In genomic region chr17:79919862-79920720, GRCh38 we compare ENCODE assay signal across 19 cellular contexts.
A peak's percentile ranks its signal among the peaks of the same experiment; 100 is the strongest.
DNase-seq lines count a peak whose midpoint lies in the region; ATAC-seq and TF ChIP-seq lines count a peak whose summit lies in the region.
"Had no signal": no experiment of that assay in that cellular context is flagged by ENCODE, and none has a peak within 500 bp of the region (broad histone marks: within the 10 kb centered on the region; RNA-seq: fewer than 3 reads in every experiment).

No MANE protein-coding gene starts in this region.

- no peak overlapping the region for H3K27ac ChIP-seq in PC-3 (ENCODE audit: low read length)
- H3K27ac ChIP-seq in duodenal mucosa (ENCODE audit: low read depth, low read length), result peak overlapping the region; percentile 7
- H3K27ac ChIP-seq: SJSA1, vagina had no signal

- no peak overlapping the region for H2AFZ ChIP-seq in PC-3 (ENCODE audit: low read length)

- H3K4me2 ChIP-seq in PC-3 (ENCODE audit: low read length) (peak overlapping the region; percentile 60; the same call in 1 of the 2 replicates), skeletal muscle satellite cell (ENCODE audit: low read length) (peak overlapping the region; percentile 65)

- BruUV-seq in Calu3 (replicated peaks; lab: Mats Ljungman, UMichigan) (no TSS peak), PC-3 (replicated peaks; lab: Mats Ljungman, UMichigan) (no TSS peak)

- ATAC-seq in PC-3, result no peak
- ATAC-seq in GM18873 (IDR thresholded peaks at IDR 0.05; ENCODE audit: low FRiP score, unreplicated experiment), result no peak
- no peak for ATAC-seq in stimulated activated naive B cell treated with anti-CD40 and anti-IgM and Interleukin-4, amounts not matched to agents 10 μg/mL and 1 μg/mL and 100 μg/mL, for 72 hours (replicated peaks)
- ATAC-seq: K562 had no signal

- peak overlapping the region; percentile 81 for H3K4me3 Mint-ChIP-seq in Calu3 (ENCODE audit: low read depth, unreplicated experiment)
- no peak overlapping the region for H3K4me3 Mint-ChIP-seq in stimulated activated naive B cell treated with anti-CD40 and anti-IgM and Interleukin-4, amounts not matched to agents 10 μg/mL and 1 μg/mL and 100 μg/mL, for 72 hours
- H3K4me3 Mint-ChIP-seq: activated CD4-positive, alpha-beta T cell treated with anti-CD3 and anti-CD28 coated beads, Interleukin-2, amount 10 ng/mL, durations not matched to agents 24 days and 14 days; activated CD8-positive, alpha-beta memory T cell treated with anti-CD3 and anti-CD28 coated beads, Interleukin-2, amount 10 ng/mL, durations not matched to agents 7 days and 5 days; activated naive CD8-positive, alpha-beta T cell treated with anti-CD3 and anti-CD28 coated beads for 36 hours; activated T-helper 1 cell treated with anti-CD3 and anti-CD28 coated beads, Interleukin-12 subunit alpha, Interleukin-12 subunit beta, Interleukin-2, Interleukin-4 antibody, amounts not matched to agents 30 ng/mL and 10 ng/mL and 1 ng/mL, durations not matched to agents 14 hours and 24 hours and 36 hours; CD4-positive, alpha-beta memory T cell; H9 had no signal

- H3K4me3 ChIP-seq in PC-3 (ENCODE audit: low read length) (no peak overlapping the region), duodenal mucosa (ENCODE audit: low read depth in 1 of 2, low read length in 2 of 2) (peak overlapping the region; percentile 66 to 72), skeletal muscle satellite cell (ENCODE audit: low read length) (no peak overlapping the region)
- H3K4me3 ChIP-seq: K562, SJSA1 had no signal

- H3K36me3 ChIP-seq in PC-3 (ENCODE audit: low read depth, low read length) (no peaks in the 10 kb centered on the region), duodenal mucosa (ENCODE audit: control insufficient read depth in 1 of 2, insufficient read depth in 2 of 2, low read length in 2 of 2) (no peaks in the 10 kb centered on the region), skeletal muscle satellite cell (ENCODE audit: insufficient read depth, low read length) (no peaks in the 10 kb centered on the region)
- H3K36me3 ChIP-seq: SJSA1, vagina had no signal

- DNase-seq in Calu3 (no peak), PC-3 (no peak), Kasumi-1 (lab: John Stamatoyannopoulos, UW) (no peak)
- no peak for DNase-seq in stimulated activated naive B cell treated with anti-CD40 and anti-IgM and Interleukin-4, amounts not matched to agents 10 μg/mL and 1 μg/mL and 100 μg/mL, for 72 hours
- DNase-seq: activated CD4-positive, alpha-beta T cell treated with anti-CD3 and anti-CD28 coated beads, Interleukin-2, amount 10 ng/mL, durations not matched to agents 24 days and 14 days; activated CD8-positive, alpha-beta memory T cell treated with anti-CD3 and anti-CD28 coated beads, Interleukin-2, amount 10 ng/mL, durations not matched to agents 7 days and 5 days; activated naive CD8-positive, alpha-beta T cell treated with anti-CD3 and anti-CD28 coated beads for 36 hours; CD4-positive, alpha-beta memory T cell; cerebellar nuclear complex; H9; islet precursor cell; NCI-H345 had no signal

- no peaks in the 10 kb centered on the region for H3F3A ChIP-seq in PC-3 (ENCODE audit: low read length, unreplicated experiment)

- H3K27me3 Mint-ChIP-seq in Calu3 (ENCODE audit: unreplicated experiment), result no peaks in the 10 kb centered on the region
- peaks cover 32 to 45% of the 10 kb centered on the region in 2 donors for H3K27me3 Mint-ChIP-seq in stimulated activated naive B cell treated with anti-CD40 and anti-IgM and Interleukin-4, amounts not matched to agents 10 μg/mL and 1 μg/mL and 100 μg/mL, for 72 hours
- H3K27me3 Mint-ChIP-seq: activated CD4-positive, alpha-beta T cell treated with anti-CD3 and anti-CD28 coated beads, Interleukin-2, amount 10 ng/mL, durations not matched to agents 24 days and 14 days had no signal

- H3K27me3 ChIP-seq in PC-3 (ENCODE audit: low read length) (no peaks in the 10 kb centered on the region), duodenal mucosa (ENCODE audit: control insufficient read depth in 1 of 2, insufficient read depth in 2 of 2, low read length in 2 of 2) (no peaks in the 10 kb centered on the region), skeletal muscle satellite cell (ENCODE audit: control insufficient read depth, insufficient read depth, low read length) (peaks cover 57% of the 10 kb centered on the region)
- H3K27me3 ChIP-seq: SJSA1, vagina had no signal

- POLR2A ChIA-PET in PC-3 (lab: Charles Lee; ENCODE audit: unreplicated experiment), result interaction anchor here (0.5 kb wide), 1 partner anchor 43 kb away, joined by 3 read pairs; no protein-coding TSS in a partner anchor

- H3K9me3 Mint-ChIP-seq in Calu3 (ENCODE audit: low read depth, unreplicated experiment), result no peaks in the 10 kb centered on the region
- H3K9me3 Mint-ChIP-seq in stimulated activated naive B cell treated with anti-CD40 and anti-IgM and Interleukin-4, amounts not matched to agents 10 μg/mL and 1 μg/mL and 100 μg/mL, for 72 hours, result no peaks in the 10 kb centered on the region
- H3K9me3 Mint-ChIP-seq: activated CD4-positive, alpha-beta T cell treated with anti-CD3 and anti-CD28 coated beads, Interleukin-2, amount 10 ng/mL, durations not matched to agents 24 days and 14 days; activated naive CD8-positive, alpha-beta T cell treated with anti-CD3 and anti-CD28 coated beads for 36 hours; activated T-helper 1 cell treated with anti-CD3 and anti-CD28 coated beads, Interleukin-12 subunit alpha, Interleukin-12 subunit beta, Interleukin-2, Interleukin-4 antibody, amounts not matched to agents 30 ng/mL and 10 ng/mL and 1 ng/mL, durations not matched to agents 14 hours and 24 hours and 36 hours; CD4-positive, alpha-beta memory T cell; H9 had no signal

- no peaks in the 10 kb centered on the region for H3K9me2 ChIP-seq in PC-3 (replicated peaks; ENCODE audit: low read length)

- no peak overlapping the region for H3K9ac ChIP-seq in PC-3 (ENCODE audit: low read length)
- peak overlapping the region; percentile 85 to 90 for H3K9ac ChIP-seq in duodenal mucosa (ENCODE audit: low read depth in 1 of 2, low read length in 2 of 2)
- no peak overlapping the region for H3K9ac ChIP-seq in skeletal muscle satellite cell (ENCODE audit: low read depth, low read length)

- H4K20me1 ChIP-seq in PC-3 (ENCODE audit: low read length), result no peaks in the 10 kb centered on the region

- no peak overlapping the region for H3K27ac Mint-ChIP-seq in Calu3 (ENCODE audit: unreplicated experiment)
- no peak overlapping the region for H3K27ac Mint-ChIP-seq in stimulated activated naive B cell treated with anti-CD40 and anti-IgM and Interleukin-4, amounts not matched to agents 10 μg/mL and 1 μg/mL and 100 μg/mL, for 72 hours
- H3K27ac Mint-ChIP-seq: activated CD4-positive, alpha-beta T cell treated with anti-CD3 and anti-CD28 coated beads, Interleukin-2, amount 10 ng/mL, durations not matched to agents 24 days and 14 days; activated naive CD8-positive, alpha-beta T cell treated with anti-CD3 and anti-CD28 coated beads for 36 hours; activated T-helper 1 cell treated with anti-CD3 and anti-CD28 coated beads, Interleukin-12 subunit alpha, Interleukin-12 subunit beta, Interleukin-2, Interleukin-4 antibody, amounts not matched to agents 30 ng/mL and 10 ng/mL and 1 ng/mL, durations not matched to agents 14 hours and 24 hours and 36 hours; CD4-positive, alpha-beta memory T cell; H9 had no signal

- TF ChIP-seq CTCF in Calu3 (IDR thresholded peaks at IDR 0.05; ENCODE audit: unreplicated experiment), result no peak
- no peak for TF ChIP-seq CTCF in PC-3 (conservative IDR thresholded peaks at IDR 0.05; ENCODE audit: low read depth, low read length)

- H3K4me1 ChIP-seq in PC-3 (ENCODE audit: insufficient read depth, low read length), result peaks cover 38% of the 10 kb centered on the region
- peaks cover 60 to 70% of the 10 kb centered on the region in 2 donors for H3K4me1 ChIP-seq in duodenal mucosa (ENCODE audit: control insufficient read depth in 1 of 2, insufficient read depth in 2 of 2, low read length in 2 of 2)
- peaks cover 19% of the 10 kb centered on the region for H3K4me1 ChIP-seq in skeletal muscle satellite cell (ENCODE audit: control insufficient read depth, insufficient read depth, low read length)

- peaks cover 45% of the 10 kb centered on the region for H3K4me1 Mint-ChIP-seq in Calu3 (ENCODE audit: low read depth, unreplicated experiment)
- peaks cover 7 to 24% of the 10 kb centered on the region in 2 donors for H3K4me1 Mint-ChIP-seq in stimulated activated naive B cell treated with anti-CD40 and anti-IgM and Interleukin-4, amounts not matched to agents 10 μg/mL and 1 μg/mL and 100 μg/mL, for 72 hours
- H3K4me1 Mint-ChIP-seq: activated naive CD8-positive, alpha-beta T cell treated with anti-CD3 and anti-CD28 coated beads for 36 hours had no signal

- intact Hi-C loops in Calu3 (cut with micrococcal nuclease; ENCODE audit: unreplicated experiment), result loop anchor here (5.0 kb wide), 2 partner anchors 68 to 72 kb away; no protein-coding TSS in a partner anchor
- intact Hi-C loops in PC-3 (cut with micrococcal nuclease), result loop anchor here (2.0 to 5.0 kb wide), 5 partner anchors 41 to 178 kb away; no protein-coding TSS in a partner anchor

- H3K9me3 ChIP-seq in PC-3 (ENCODE audit: low read length) (no peaks in the 10 kb centered on the region), duodenal mucosa (ENCODE audit: control insufficient read depth in 1 of 2, low read length in 2 of 2) (no peaks in the 10 kb centered on the region), skeletal muscle satellite cell (replicated peaks; ENCODE audit: low read length) (no peaks in the 10 kb centered on the region)
- H3K9me3 ChIP-seq: SJSA1, vagina had no signal

- no peaks in the 10 kb centered on the region for H3K79me2 ChIP-seq in PC-3 (ENCODE audit: low read length)

- peaks cover 6% of the 10 kb centered on the region for H3K36me3 Mint-ChIP-seq in Calu3 (ENCODE audit: insufficient read depth, unreplicated experiment)
- no peaks in the 10 kb centered on the region for H3K36me3 Mint-ChIP-seq in stimulated activated naive B cell treated with anti-CD40 and anti-IgM and Interleukin-4, amounts not matched to agents 10 μg/mL and 1 μg/mL and 100 μg/mL, for 72 hours
- H3K36me3 Mint-ChIP-seq: activated CD8-positive, alpha-beta memory T cell treated with anti-CD3 and anti-CD28 coated beads, Interleukin-2, amount 10 ng/mL, durations not matched to agents 7 days and 5 days; activated naive CD8-positive, alpha-beta T cell treated with anti-CD3 and anti-CD28 coated beads for 36 hours; CD4-positive, alpha-beta memory T cell had no signal

- CTCF ChIA-PET in Calu3 (lab: Charles Lee) (interaction anchor here (0.6 to 2.0 kb wide), 7 partner anchors 68 to 112 kb away, joined by 3 to 17 read pairs (median 7); partner anchors contain the start of gene CBX4), PC-3 (lab: Charles Lee) (interaction anchor here (0.6 to 0.7 kb wide), 2 partner anchors 80 to 621 kb away, joined by 4 to 5 read pairs; no protein-coding TSS in a partner anchor)

Comparison
In these comparisons a context has a peak if more than half of its experiments do, and no peak if none do; other contexts are left out.
1. H3K4me3 ChIP-seq: peak in duodenal mucosa (2 of 2); none in PC-3 (single experiment) and skeletal muscle satellite cell (single experiment).
2. H3K9ac ChIP-seq: peak in duodenal mucosa (2 of 2); none in PC-3 (single experiment) and skeletal muscle satellite cell (single experiment).